Comparison of ENCODE assay signal across 9 cellular contexts in genomic region chr15:31328999-31329639, GRCh38. TPM values are rescaled to one million over a fixed set of nuclear protein-coding genes. Genes with fewer than 3 reads are reported as not detected.
DNase-seq lines count a peak whose midpoint lies in the region; FAIRE-seq and TF ChIP-seq lines count a peak whose summit lies in the region.
"Had no signal": no experiment of that assay in that cellular context is flagged by ENCODE, and none has a peak within 500 bp of the region (broad histone marks: within the 10 kb centered on the region; RNA-seq: fewer than 3 reads in every experiment).

No MANE protein-coding gene starts in this region.

- H3K9me3 Mint-ChIP-seq in activated CD4-positive, alpha-beta T cell treated with anti-CD3 and anti-CD28 coated beads, Interleukin-2, amount 10 ng/mL, durations not matched to agents 24 days and 14 days: no peaks in the 10 kb centered on the region

- peaks cover 28% of the 10 kb centered on the region for H3K36me3 Mint-ChIP-seq in activated CD4-positive, alpha-beta T cell treated with anti-CD3 and anti-CD28 coated beads, Interleukin-2, amount 10 ng/mL, durations not matched to agents 24 days and 14 days (ENCODE audit: low read depth)

- no peak for TF ChIP-seq POLR2A in H54 (IDR thresholded peaks at IDR 0.05; ENCODE audit: low read depth, low read length)

- H3K27ac ChIP-seq in WERI-Rb-1: no peak overlapping the region
- H3K27ac ChIP-seq in rectal smooth muscle tissue (ENCODE audit: low read depth, low read length): peak overlapping the region; percentile 77

- H3K27me3 ChIP-seq in WERI-Rb-1 (ENCODE audit: insufficient read depth, low read depth, severe bottlenecking): no peaks in the 10 kb centered on the region
- H3K27me3 ChIP-seq in rectal smooth muscle tissue (ENCODE audit: control insufficient read depth, insufficient read depth, low read length): no peaks in the 10 kb centered on the region

- TF ChIP-seq CTCF in WERI-Rb-1 (IDR thresholded peaks at IDR 0.05; ENCODE audit: low read depth, low read length): no peak
- TF ChIP-seq CTCF in fibroblast of mammary gland (conservative IDR thresholded peaks at IDR 0.05; ENCODE audit: control insufficient read depth, insufficient read depth, low read depth, low read length): no peak

- H3K4me3 ChIP-seq in WERI-Rb-1 (ENCODE audit: low read depth, low read length): peak overlapping the region; percentile 58
- H3K4me3 ChIP-seq in fibroblast of mammary gland (ENCODE audit: control insufficient read depth, low read depth, low read length): peak overlapping the region; percentile 51
- H3K4me3 ChIP-seq in rectal smooth muscle tissue (ENCODE audit: low read length): peak overlapping the region; percentile 81

- no peak overlapping the region for H3K9ac ChIP-seq in rectal smooth muscle tissue (ENCODE audit: low read length)

- peaks cover 8% of the 10 kb centered on the region for H3K4me1 ChIP-seq in rectal smooth muscle tissue (ENCODE audit: control insufficient read depth, insufficient read depth, low read length)

- peaks cover 62% of the 10 kb centered on the region for H3K4me1 Mint-ChIP-seq in activated CD4-positive, alpha-beta T cell treated with anti-CD3 and anti-CD28 coated beads, Interleukin-2, amount 10 ng/mL, durations not matched to agents 24 days and 14 days

- no peak for FAIRE-seq in H54 (lab: Jason Lieb, UNC)
- FAIRE-seq: colon had no signal

- H3K27me3 Mint-ChIP-seq in activated CD4-positive, alpha-beta T cell treated with anti-CD3 and anti-CD28 coated beads, Interleukin-2, amount 10 ng/mL, durations not matched to agents 24 days and 14 days: no peaks in the 10 kb centered on the region

- H3K36me3 ChIP-seq in WERI-Rb-1: no peaks in the 10 kb centered on the region
- no peaks in the 10 kb centered on the region for H3K36me3 ChIP-seq in rectal smooth muscle tissue (ENCODE audit: control insufficient read depth, insufficient read depth, low read length)

- peak; percentile 83 for DNase-seq in activated CD4-positive, alpha-beta T cell treated with anti-CD3 and anti-CD28 coated beads, Interleukin-2, amount 10 ng/mL, durations not matched to agents 24 days and 14 days
- DNase-seq in activated CD4-positive, alpha-beta T cell treated with anti-CD3 and anti-CD28 coated beads for 1 hour: no peak
- DNase-seq in WERI-Rb-1: peak; percentile 39
- DNase-seq in fibroblast of mammary gland (ENCODE audit: low read depth): no peak
- DNase-seq in posterior vena cava (ENCODE audit: low spot score): no peak
- no peak for DNase-seq in H54 (ENCODE audit: insufficient read length, low spot score)
- no peak for DNase-seq in SKM-1 (lab: John Stamatoyannopoulos, UW; ENCODE audit: unreplicated experiment)

- peak overlapping the region; percentile 98 for H3K4me3 Mint-ChIP-seq in activated CD4-positive, alpha-beta T cell treated with anti-CD3 and anti-CD28 coated beads, Interleukin-2, amount 10 ng/mL, durations not matched to agents 24 days and 14 days

- H3K9me3 ChIP-seq in WERI-Rb-1 (ENCODE audit: severe bottlenecking): no peaks in the 10 kb centered on the region

- intact Hi-C loops in activated CD4-positive, alpha-beta T cell treated with anti-CD3 and anti-CD28 coated beads, Interleukin-2, amount 10 ng/mL, durations not matched to agents 24 days and 14 days (cut with micrococcal nuclease): loop anchor here (1.0 to 5.0 kb wide), 7 partner anchors 9 to 543 kb away; partner anchors contain the start of genes MTMR10 and OTUD7A
- intact Hi-C loops in posterior vena cava (cut with DNase I): loop anchor here (2.0 to 10.0 kb wide), 3 partner anchors 36 to 114 kb away; no protein-coding TSS in a partner anchor

- peak overlapping the region; percentile 93 for H3K27ac Mint-ChIP-seq in activated CD4-positive, alpha-beta T cell treated with anti-CD3 and anti-CD28 coated beads, Interleukin-2, amount 10 ng/mL, durations not matched to agents 24 days and 14 days

RNA-seq across cellular contexts. Expression of gene KLF13, which starts 2.5 kb away (rescaled TPM):
- 122 and 135 TPM in 2 replicates for total RNA-seq in activated CD4-positive, alpha-beta T cell treated with anti-CD3 and anti-CD28 coated beads, Interleukin-2, amount 10 ng/mL, durations not matched to agents 24 days and 14 days
- 10 to 100 TPM; 49.6 to 97.8 TPM for total RNA-seq in posterior vena cava

Comparison
In these comparisons a context has a peak if more than half of its experiments do, and no peak if none do; other contexts are left out.
1. DNase-seq: peak in activated CD4-positive, alpha-beta T cell treated with anti-CD3 and anti-CD28 coated beads, Interleukin-2, amount 10 ng/mL, durations not matched to agents 24 days and 14 days (single experiment) and WERI-Rb-1 (single experiment); none in activated CD4-positive, alpha-beta T cell treated with anti-CD3 and anti-CD28 coated beads for 1 hour (single experiment), fibroblast of mammary gland (single experiment), posterior vena cava (single experiment), H54 (single experiment) and SKM-1 (single experiment).
2. Peak in every context shown above with its lines, with median percentiles within 50 percentile points of each other: H3K4me3 ChIP-seq.